17 cellular contexts compared by ENCODE assay signal in genomic region chr1:155188268-155188667, GRCh38. TPM values are rescaled to one million over a fixed set of nuclear protein-coding genes. Genes with fewer than 3 reads are reported as not detected.
DNase-seq lines count a peak whose midpoint lies in the region; ATAC-seq and TF ChIP-seq lines count a peak whose summit lies in the region.
"Had no signal": no experiment of that assay in that cellular context is flagged by ENCODE, and none has a peak within 500 bp of the region (broad histone marks: within the 10 kb centered on the region; RNA-seq: fewer than 3 reads in every experiment).

No MANE protein-coding gene starts in this region.

- CTCF ChIA-PET in CD4-positive, alpha-beta memory T cell (lab: Charles Lee; ENCODE audit: partially characterized antibody) = no interaction called here
- CTCF ChIA-PET in PC-3 (lab: Charles Lee) = no interaction called here

- no peaks in the 10 kb centered on the region for H3K79me2 ChIP-seq in PC-3 (ENCODE audit: low read length)

- peaks cover 10 to 23% (median 13%) of the 10 kb centered on the region in 4 donors for H3K4me1 Mint-ChIP-seq in CD4-positive, alpha-beta memory T cell
- H3K4me1 Mint-ChIP-seq in brain (peaks cover 13% of the 10 kb centered on the region), nephron (peaks cover 6% of the 10 kb centered on the region)

- TF ChIP-seq CTCF in brain (conservative IDR thresholded peaks at IDR 0.05) = no peak
- TF ChIP-seq CTCF in nephron (IDR thresholded peaks at IDR 0.05; ENCODE audit: unreplicated experiment in 3 of 3) = no peak
- TF ChIP-seq CTCF in PC-3 (conservative IDR thresholded peaks at IDR 0.05; ENCODE audit: low read depth, low read length) = no peak

- intact Hi-C loops in CD4-positive, alpha-beta memory T cell (cut with micrococcal nuclease) = no loop called here
- intact Hi-C loops in PC-3 (cut with micrococcal nuclease) = no loop called here

- ATAC-seq in PC-3 (no peak), HG03045 (IDR thresholded peaks at IDR 0.05; ENCODE audit: unreplicated experiment) (no peak), HG02763 (IDR thresholded peaks at IDR 0.05; ENCODE audit: unreplicated experiment) (no peak)
- ATAC-seq: gastroesophageal sphincter had no signal

- no peak overlapping the region for H3K4me3 ChIP-seq in CD4-positive, alpha-beta memory T cell (ENCODE audit: low read length in 2 of 2)
- H3K4me3 ChIP-seq in H7 (ENCODE audit: insufficient read depth, low read depth, low read length) (no peak overlapping the region), PC-3 (ENCODE audit: low read length) (no peak overlapping the region)
- H3K4me3 ChIP-seq: gastroesophageal sphincter had no signal

- H3K27ac Mint-ChIP-seq in CD4-positive, alpha-beta memory T cell = peak overlapping the region in 6 of 7 donors; percentile 34 to 86 (median 79)
- H3K27ac Mint-ChIP-seq in brain (peak overlapping the region; percentile 64 to 94 (median 87)), nephron (peak overlapping the region; percentile 78 to 95 (median 95))

- no peaks in the 10 kb centered on the region for H3K36me3 ChIP-seq in CD4-positive, alpha-beta memory T cell (ENCODE audit: insufficient read depth, low read length)
- no peaks in the 10 kb centered on the region; the same call in 1 of the 2 replicates for H3K36me3 ChIP-seq in H7 (replicated peaks; ENCODE audit: control insufficient read depth, insufficient read depth, low read length)
- H3K36me3 ChIP-seq in PC-3 (ENCODE audit: low read depth, low read length) = no peaks in the 10 kb centered on the region
- H3K36me3 ChIP-seq: gastroesophageal sphincter had no signal

- no peaks in the 10 kb centered on the region for H3K27me3 ChIP-seq in CD4-positive, alpha-beta memory T cell (ENCODE audit: insufficient read depth, low read length)
- no peaks in the 10 kb centered on the region for H3K27me3 ChIP-seq in H7 (ENCODE audit: control insufficient read depth, insufficient read depth, low read length)
- no peaks in the 10 kb centered on the region for H3K27me3 ChIP-seq in PC-3 (ENCODE audit: low read length)
- H3K27me3 ChIP-seq: gastroesophageal sphincter had no signal

- no peak overlapping the region for H2AFZ ChIP-seq in PC-3 (ENCODE audit: low read length)

- no peak overlapping the region for H3K9ac ChIP-seq in PC-3 (ENCODE audit: low read length)

- no peaks in the 10 kb centered on the region for H3K9me2 ChIP-seq in PC-3 (replicated peaks; ENCODE audit: low read length)

- H3K36me3 Mint-ChIP-seq in CD4-positive, alpha-beta memory T cell = peaks cover 3 to 8% of the 10 kb centered on the region in 2 donors
- H3K36me3 Mint-ChIP-seq in brain (peaks cover 4% of the 10 kb centered on the region), nephron (ENCODE audit: low read depth) (peaks cover 5% of the 10 kb centered on the region)

- H3K9me3 ChIP-seq in CD4-positive, alpha-beta memory T cell (ENCODE audit: control insufficient read depth in 1 of 2, low read length in 2 of 2) = no peaks in the 10 kb centered on the region
- H3K9me3 ChIP-seq in PC-3 (ENCODE audit: low read length) = no peaks in the 10 kb centered on the region
- H3K9me3 ChIP-seq: gastroesophageal sphincter had no signal

- H3K27ac ChIP-seq in CD4-positive, alpha-beta memory T cell (ENCODE audit: low read depth, low read length) = no peak overlapping the region
- H3K27ac ChIP-seq in PC-3 (ENCODE audit: low read length) = no peak overlapping the region
- H3K27ac ChIP-seq: gastroesophageal sphincter had no signal

- BruUV-seq in PC-3 (replicated peaks; lab: Mats Ljungman, UMichigan) = no TSS peak

- H3F3A ChIP-seq in PC-3 (ENCODE audit: low read length, unreplicated experiment) = peaks cover 3% of the 10 kb centered on the region

- peak in 1 of 5 donors; percentile 31 for DNase-seq in CD4-positive, alpha-beta memory T cell
- peak; percentile 28 for DNase-seq in H7
- DNase-seq in PC-3 = no peak
- no peak for DNase-seq in NCI-H1436 (lab: John Stamatoyannopoulos, UW)
- DNase-seq: amygdala; effector memory CD4-positive, alpha-beta T cell; GOT3; Kasumi-1; NCI-H1694; NCI-H526 treated with DMSO at 0.1 percent for 48 hours; RPMI8226; T1000 had no signal

- no peak overlapping the region for H3K4me2 ChIP-seq in PC-3 (ENCODE audit: low read length)

- peaks cover 13% of the 10 kb centered on the region for H3K4me1 ChIP-seq in CD4-positive, alpha-beta memory T cell (ENCODE audit: insufficient read depth, low read length)
- peaks cover 9% of the 10 kb centered on the region for H3K4me1 ChIP-seq in PC-3 (ENCODE audit: insufficient read depth, low read length)

- H4K20me1 ChIP-seq in PC-3 (ENCODE audit: low read length) = no peaks in the 10 kb centered on the region

- peaks cover 0 to 2% (median 0%) of the 10 kb centered on the region in 8 donors for H3K9me3 Mint-ChIP-seq in CD4-positive, alpha-beta memory T cell
- peaks cover 0 to 2% (median 0%) of the 10 kb centered on the region in 5 experiments for H3K9me3 Mint-ChIP-seq in brain
- peaks cover 3% of the 10 kb centered on the region for H3K9me3 Mint-ChIP-seq in nephron

- peak overlapping the region in 6 of 8 donors; percentile 23 to 67 (median 54) for H3K4me3 Mint-ChIP-seq in CD4-positive, alpha-beta memory T cell
- H3K4me3 Mint-ChIP-seq in brain = peak overlapping the region in 2 of 5 experiments; percentile 11 to 13
- peak overlapping the region in 1 of 3 experiments; percentile 48 for H3K4me3 Mint-ChIP-seq in nephron

- POLR2A ChIA-PET in CD4-positive, alpha-beta memory T cell (lab: Charles Lee; ENCODE audit: partially characterized antibody) = no interaction called here
- POLR2A ChIA-PET in PC-3 (lab: Charles Lee; ENCODE audit: unreplicated experiment) = no interaction called here

- H3K27me3 Mint-ChIP-seq in CD4-positive, alpha-beta memory T cell = no peaks in the 10 kb centered on the region
- no peaks in the 10 kb centered on the region for H3K27me3 Mint-ChIP-seq in brain
- H3K27me3 Mint-ChIP-seq in nephron (ENCODE audit: low read depth) = peaks cover 6% of the 10 kb centered on the region

RNA-seq across cellular contexts. Expression of gene TRIM46, which starts 14.6 kb away (rescaled TPM):
- total RNA-seq in CD4-positive, alpha-beta memory T cell = 1 to 10 TPM; 8.4 to 8.5 TPM
- polyA plus RNA-seq in CD4-positive, alpha-beta memory T cell = 1 to 10 TPM; 1.6 to 3.6 TPM
- total RNA-seq in H7 (2014; rRNA removed; shearing (Covaris generic)) = 9.9 and 11.1 TPM in 2 replicates
- polyA plus RNA-seq in brain (ENCODE audit: insufficient read depth, low read depth, low replicate concordance) = 11.0 TPM
- total RNA-seq in PC-3 (2014; rRNA removed) = 4.1 and 5.4 TPM in 2 replicates

RNA-seq across cellular contexts. Expression of gene KRTCAP2, which starts 15.2 kb away (rescaled TPM):
- total RNA-seq in CD4-positive, alpha-beta memory T cell = 100 to 1,000 TPM; 173 to 180 TPM
- polyA plus RNA-seq in CD4-positive, alpha-beta memory T cell = 100 to 1,000 TPM; 469 to 488 TPM
- total RNA-seq in H7 (2014; rRNA removed; shearing (Covaris generic)) = 165 and 204 TPM in 2 replicates
- 390 TPM for polyA plus RNA-seq in brain (ENCODE audit: insufficient read depth, low read depth, low replicate concordance)
- total RNA-seq in PC-3 (2014; rRNA removed) = 241 and 257 TPM in 2 replicates

RNA-seq across cellular contexts. Expression of gene THBS3, which starts 19.4 kb away (rescaled TPM):
- 10 to 100 TPM; 30.9 to 33.5 TPM for total RNA-seq in CD4-positive, alpha-beta memory T cell
- 1 to 10 TPM; 6.1 to 6.7 TPM for polyA plus RNA-seq in CD4-positive, alpha-beta memory T cell
- 14.9 and 21.5 TPM in 2 replicates for total RNA-seq in H7 (2014; rRNA removed; shearing (Covaris generic))
- polyA plus RNA-seq in brain (ENCODE audit: insufficient read depth, low read depth, low replicate concordance) = 26.7 TPM
- total RNA-seq in PC-3 (2014; rRNA removed) = 12.0 and 13.0 TPM in 2 replicates

RNA-seq across cellular contexts. Expression of gene MTX1, which starts 20.2 kb away (rescaled TPM):
- total RNA-seq in CD4-positive, alpha-beta memory T cell = 10 to 100 TPM; 17.7 to 18.2 TPM
- 10 to 100 TPM; 42.5 to 65.5 TPM for polyA plus RNA-seq in CD4-positive, alpha-beta memory T cell
- 180 and 221 TPM in 2 replicates for total RNA-seq in H7 (2014; rRNA removed; shearing (Covaris generic))
- polyA plus RNA-seq in brain (ENCODE audit: insufficient read depth, low read depth, low replicate concordance) = 77.4 TPM
- total RNA-seq in PC-3 (2014; rRNA removed) = 141 and 152 TPM in 2 replicates

RNA-seq across cellular contexts. Expression of gene DPM3, which starts 47.9 kb away (rescaled TPM):
- total RNA-seq in CD4-positive, alpha-beta memory T cell = 10 to 100 TPM; 51.6 to 53.6 TPM
- 100 to 1,000 TPM; 101 to 119 TPM for polyA plus RNA-seq in CD4-positive, alpha-beta memory T cell
- 119 and 193 TPM in 2 replicates for total RNA-seq in H7 (2014; rRNA removed; shearing (Covaris generic))
- 167 TPM for polyA plus RNA-seq in brain (ENCODE audit: insufficient read depth, low read depth, low replicate concordance)
- total RNA-seq in PC-3 (2014; rRNA removed) = 53.6 and 74.3 TPM in 2 replicates
